8 cellular contexts compared by ENCODE assay signal in the genomic region with DNA sequence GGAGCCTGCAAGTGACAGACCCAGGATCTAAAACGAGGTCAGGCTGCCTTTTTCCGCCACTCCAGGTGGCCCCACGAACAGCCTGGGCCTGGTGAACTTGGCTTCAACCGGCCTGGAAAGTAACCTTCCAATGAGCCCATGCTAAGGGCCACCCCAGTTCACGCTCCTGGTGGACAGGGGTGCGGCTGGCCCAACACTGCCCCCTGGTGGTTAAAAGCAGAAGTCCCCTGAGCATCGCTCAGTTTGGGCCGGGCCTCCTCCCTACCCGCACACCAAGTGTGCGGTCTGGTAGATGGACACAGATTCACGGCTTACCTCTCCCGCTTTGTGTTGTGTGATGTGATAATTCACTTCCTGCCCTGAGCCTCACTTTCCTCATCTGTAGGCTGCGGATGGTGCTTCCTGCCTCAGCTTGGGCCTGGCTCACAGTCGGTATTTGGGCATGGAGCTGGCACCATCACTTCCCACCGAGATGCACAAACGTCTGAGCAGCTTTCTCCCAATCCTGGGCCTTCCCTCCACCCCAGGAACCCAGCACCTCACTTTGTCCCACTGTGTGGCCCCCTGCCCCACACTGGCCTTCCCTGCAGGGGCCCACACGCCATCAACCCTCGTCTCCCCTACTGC. TPM values are rescaled to one million over a fixed set of nuclear protein-coding genes. Genes with fewer than 3 reads are reported as not detected.
DNase-seq lines count a peak whose midpoint lies in the region; ATAC-seq lines count a peak whose summit lies in the region.

No MANE protein-coding gene starts in this region.

- peak; percentile 16 for DNase-seq in NCI-H2107 treated with DMSO at 0.1 percent for 48 hours (lab: John Stamatoyannopoulos, UW; ENCODE audit: unreplicated experiment)
- no peak for DNase-seq in NCI-H2107 (lab: John Stamatoyannopoulos, UW)
- DNase-seq in MG63: peak; percentile 60
- peak; percentile 59 for DNase-seq in activated CD4-positive, alpha-beta T cell treated with anti-CD3 and anti-CD28 coated beads for 1 hour
- DNase-seq in caudate nucleus (lab: John Stamatoyannopoulos, UW): peak in 50 of 61 donors; percentile 1 to 64 (median 24)
- DNase-seq in left colon: peak; percentile 36 to 71
- peak; percentile 71 for DNase-seq in stimulated activated CD4-positive, alpha-beta T cell treated with anti-CD3 and anti-CD28 coated beads, Interleukin-4, amount 100 ng/mL, for 1 hour

- no peaks in the 10 kb centered on the region for H3K27me3 ChIP-seq in MG63

- H3K4me3 ChIP-seq in MG63: no peak overlapping the region

- no peaks in the 10 kb centered on the region for H3K9me3 ChIP-seq in MG63

- ATAC-seq in left colon: peak; percentile 97
- ATAC-seq in HG03442 (IDR thresholded peaks at IDR 0.05; ENCODE audit: unreplicated experiment): no peak

- no peaks in the 10 kb centered on the region for H3K36me3 ChIP-seq in MG63

- intact Hi-C loops in left colon (cut with DNase I, micrococcal nuclease): loop anchor here in 1 of 2 donors (10.0 kb wide), 1 partner anchor 91 kb away; a partner anchor contains a TSS

- H3K27ac ChIP-seq in caudate nucleus (ENCODE audit: low read depth, low read length): no peak overlapping the region

RNA-seq across cellular contexts. Expression of a gene that starts 13.7 kb away (rescaled TPM):
- total RNA-seq in MG63 (2014; rRNA removed; shearing (Covaris generic); ENCODE audit: low replicate concordance): not detected in 2 replicates
- total RNA-seq in left colon: not detected

RNA-seq across cellular contexts. Expression of a gene that starts 20.0 kb away (rescaled TPM):
- total RNA-seq in MG63 (2014; rRNA removed; shearing (Covaris generic); ENCODE audit: low replicate concordance): 1.6 and 4.9 TPM in 2 replicates
- not detected for total RNA-seq in left colon

RNA-seq across cellular contexts. Expression of a gene that starts 59.9 kb away (rescaled TPM):
- total RNA-seq in MG63 (2014; rRNA removed; shearing (Covaris generic); ENCODE audit: low replicate concordance): 25.3 and 35.5 TPM in 2 replicates
- 10 to 100 TPM; 23.1 to 34.9 TPM for total RNA-seq in left colon
